ENCODE assay signal across 16 cellular contexts in the genomic region with DNA sequence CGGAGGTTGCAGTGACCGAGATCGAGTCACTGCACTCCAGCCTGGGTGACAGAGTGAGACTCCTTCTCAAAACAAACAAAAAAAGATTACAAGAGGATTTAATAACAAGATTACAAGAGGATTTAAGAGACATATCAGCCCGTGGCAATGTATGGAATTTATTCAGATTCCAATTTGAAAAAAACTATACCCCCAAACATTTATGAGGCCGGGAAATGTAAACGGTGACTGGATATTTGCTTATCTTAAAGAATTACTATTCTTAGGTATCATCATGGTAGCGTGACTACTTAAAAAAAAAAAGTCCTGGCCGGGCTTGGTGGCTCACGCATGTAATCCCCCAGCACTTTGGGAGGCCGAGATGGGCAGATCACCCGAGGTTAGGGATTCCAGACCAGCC.
DNase-seq lines count a peak whose midpoint lies in the region; ATAC-seq and TF ChIP-seq lines count a peak whose summit lies in the region.
"Had no signal": no experiment of that assay in that cellular context is flagged by ENCODE, and none has a peak within 500 bp of the region (broad histone marks: within the 10 kb centered on the region; RNA-seq: fewer than 3 reads in every experiment).

No MANE protein-coding gene starts in this region.

- POLR2A ChIA-PET in HEK293T (lab: Yijun Ruan, JAX) = no interaction called here

- H3K27me3 ChIP-seq in WERI-Rb-1 (ENCODE audit: insufficient read depth, low read depth, severe bottlenecking) = no peaks in the 10 kb centered on the region
- H3K27me3 ChIP-seq: BLaER1 had no signal

- H3K36me3 ChIP-seq in WERI-Rb-1 = peaks cover 27% of the 10 kb centered on the region
- H3K36me3 ChIP-seq: BLaER1 had no signal

- CTCF ChIA-PET in HEK293T (lab: Yijun Ruan, JAX) = interaction anchor here (0.6 to 9.9 kb wide), 2 partner anchors 59 to 72 kb away, joined by 3 to 146 read pairs; no protein-coding TSS in a partner anchor

- H3K27ac ChIP-seq in WERI-Rb-1 = no peak overlapping the region
- H3K27ac ChIP-seq: BLaER1 had no signal

- peak; percentile 42 for DNase-seq in EH (ENCODE audit: low read depth)
- DNase-seq in HEK293T (ENCODE audit: extremely low spot score) = no peak
- DNase-seq in NCI-H82 (lab: John Stamatoyannopoulos, UW) = peak; percentile 70
- peak; percentile 52 for DNase-seq in WERI-Rb-1
- no peak for DNase-seq in GM19240 (ENCODE audit: insufficient read length, low spot score)
- DNase-seq in NCI-H1694 treated with DMSO at 0.1 percent for 48 hours (lab: John Stamatoyannopoulos, UW) = no peak
- no peak for DNase-seq in amniotic stem cell (lab: John Stamatoyannopoulos, UW)
- DNase-seq: 8988T; CD4-positive, alpha-beta memory T cell; DMS153; DMS79; H9; KBM-7 had no signal

- H3K4me3 ChIP-seq in WERI-Rb-1 (ENCODE audit: low read depth, low read length) = no peak overlapping the region
- H3K4me3 ChIP-seq: BLaER1, GM12878 had no signal

- ATAC-seq in GM19395 (IDR thresholded peaks at IDR 0.05; ENCODE audit: unreplicated experiment) = no peak
- ATAC-seq: GM12878 had no signal

- H3K9me3 ChIP-seq in WERI-Rb-1 (ENCODE audit: severe bottlenecking) = no peaks in the 10 kb centered on the region
- H3K9me3 ChIP-seq: BLaER1 had no signal

- TF ChIP-seq CTCF in WERI-Rb-1 (IDR thresholded peaks at IDR 0.05; ENCODE audit: low read depth, low read length) = no peak

TF ChIP-seq in HEK293T, 16 proteins besides CTCF, POLR2A, EP300 and RAD21:
- TF ChIP-seq SUZ12 (IDR thresholded peaks at IDR 0.05) (no peak), ZNF384 (IDR thresholded peaks at IDR 0.05) (0 out of 2 replicates have a peak, but pooled peaks have one; percentile 12)

Comparison
In these comparisons a context has a peak if more than half of its experiments do, and no peak if none do; other contexts are left out.
1. DNase-seq: peak in EH (single experiment), NCI-H82 (single experiment) and WERI-Rb-1 (single experiment); none in HEK293T (single experiment), GM19240 (single experiment), NCI-H1694 treated with DMSO at 0.1 percent for 48 hours (single experiment) and amniotic stem cell (single experiment).